ENCODE assay signal across 1 cellular context in genomic region chr15:99139276-99139675, GRCh38.
A peak's percentile ranks its signal among the peaks of the same experiment; 100 is the strongest.
TF ChIP-seq lines count a peak whose summit lies in the region.

No MANE protein-coding gene starts in this region.

TF ChIP-seq in HepG2, 621 proteins besides CTCF, POLR2A, EP300 and RAD21:
- TF ChIP-seq ATF7 (IDR thresholded peaks at IDR 0.05) (0 out of 2 replicates have a peak, but pooled peaks have one; percentile 37), ATF7 (CRISPR knock-in tag; IDR thresholded peaks at IDR 0.05) (no peak), DBP (CRISPR knock-in tag; IDR thresholded peaks at IDR 0.05; ENCODE audit: not compliant biosample characterization) (no peak), ZSCAN31 (CRISPR knock-in tag; IDR thresholded peaks at IDR 0.05; ENCODE audit: low read depth) (no peak), HIVEP1 (CRISPR knock-in tag; IDR thresholded peaks at IDR 0.05) (no peak)
